8 cellular contexts compared by ENCODE assay signal in the genomic region with DNA sequence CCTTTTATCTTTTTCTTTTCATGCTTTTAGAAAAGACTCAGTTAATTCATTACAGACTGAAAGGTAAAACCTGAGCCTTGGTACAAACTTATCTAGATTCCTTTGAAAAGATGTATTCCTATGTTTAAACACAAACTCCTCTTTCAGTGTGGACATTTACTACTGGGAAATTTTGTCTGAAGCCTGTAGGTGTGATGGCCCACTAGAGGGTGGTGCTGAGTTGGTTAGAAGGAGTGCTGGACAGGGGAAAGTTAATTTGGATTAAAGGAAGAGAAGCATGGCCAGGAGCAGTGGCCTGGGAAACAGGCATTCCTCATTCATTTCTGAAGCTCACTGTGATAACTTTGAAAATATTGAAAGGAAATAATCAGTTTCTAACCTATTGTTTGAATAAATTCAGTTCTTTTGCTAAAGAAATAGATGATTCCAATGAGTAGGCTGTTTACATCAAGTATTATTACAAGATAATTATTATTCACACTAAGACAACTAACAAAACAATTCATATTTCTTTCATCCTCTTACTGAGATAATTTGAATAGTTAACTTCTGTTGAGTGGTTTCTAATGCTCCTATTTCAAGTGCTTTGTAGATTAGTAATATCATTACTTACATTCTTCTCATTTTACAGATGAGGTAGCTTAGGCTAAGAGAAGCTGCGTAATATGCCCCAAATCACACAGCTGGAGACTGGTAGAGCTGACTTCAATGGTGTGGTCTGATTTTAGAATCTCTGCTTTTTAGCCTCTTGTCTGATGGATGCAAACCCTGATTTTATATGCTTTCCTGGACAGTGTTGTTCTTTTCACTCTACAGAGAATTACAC.
A peak's percentile ranks its signal among the peaks of the same experiment; 100 is the strongest.
DNase-seq lines count a peak whose midpoint lies in the region; ATAC-seq and TF ChIP-seq lines count a peak whose summit lies in the region.

No MANE protein-coding gene starts in this region.

- peaks cover 0 to 76% of the 10 kb centered on the region in 2 donors for H3K36me3 ChIP-seq in neuronal stem cell (replicated peaks in 1 of 2; ENCODE audit: control insufficient read depth in 2 of 2, insufficient read depth in 2 of 2, low read length in 2 of 2)
- H3K36me3 ChIP-seq in effector memory CD4-positive, alpha-beta T cell (ENCODE audit: control insufficient read depth, insufficient read depth, low read length) = no peaks in the 10 kb centered on the region

- no peak overlapping the region for H4K8ac ChIP-seq in neuronal stem cell (ENCODE audit: low read depth, low read length)

- H3K4ac ChIP-seq in neuronal stem cell (ENCODE audit: low read length) = no peak overlapping the region

- H3K36me3 Mint-ChIP-seq in Calu3 (ENCODE audit: insufficient read depth, unreplicated experiment) = no peaks in the 10 kb centered on the region

- no peak overlapping the region for H3K14ac ChIP-seq in neuronal stem cell (ENCODE audit: low read length)

- no peak overlapping the region for H2AK5ac ChIP-seq in neuronal stem cell (ENCODE audit: low read depth, low read length)

- no peaks in the 10 kb centered on the region for H3K4me1 ChIP-seq in neuronal stem cell (ENCODE audit: control insufficient read depth in 2 of 2, insufficient read depth in 1 of 2, low read depth in 1 of 2, low read length in 2 of 2)
- H3K4me1 ChIP-seq in effector memory CD4-positive, alpha-beta T cell (ENCODE audit: control insufficient read depth, insufficient read depth, low read length, poor library complexity, severe bottlenecking) = no peaks in the 10 kb centered on the region

- H3K4me3 Mint-ChIP-seq in Calu3 (ENCODE audit: low read depth, unreplicated experiment) = no peak overlapping the region

- no CpG with 5 or more reads among the region's 1 CpG for WGBS in neuronal stem cell (ENCODE audit: extremely low coverage in 2 of 2, insufficient read length in 2 of 2, insufficient replicate concordance in 1 of 2), 2 donors

- peak; percentile 56 for ATAC-seq in GM18870 (IDR thresholded peaks at IDR 0.05; ENCODE audit: unreplicated experiment)
- ATAC-seq in HG03432 (IDR thresholded peaks at IDR 0.05; ENCODE audit: unreplicated experiment) = peak; percentile 84
- ATAC-seq in esophagus mucosa = peak; percentile 52

- H3K79me1 ChIP-seq in neuronal stem cell (ENCODE audit: low read depth, low read length) = no peaks in the 10 kb centered on the region

- H3K27me3 ChIP-seq in neuronal stem cell (ENCODE audit: control insufficient read depth in 3 of 3, insufficient read depth in 3 of 3, low read depth in 1 of 3, low read length in 3 of 3) = no peaks in the 10 kb centered on the region
- no peaks in the 10 kb centered on the region for H3K27me3 ChIP-seq in effector memory CD4-positive, alpha-beta T cell (replicated peaks; ENCODE audit: control insufficient read depth, insufficient read depth, low read length, poor library complexity, severe bottlenecking)

- no peak overlapping the region for H3K18ac ChIP-seq in neuronal stem cell (ENCODE audit: low read length)

- H3K9me3 Mint-ChIP-seq in Calu3 (ENCODE audit: low read depth, unreplicated experiment) = no peaks in the 10 kb centered on the region

- no peak overlapping the region for H2AFZ ChIP-seq in neuronal stem cell (ENCODE audit: low read length)

- H3K27me3 Mint-ChIP-seq in Calu3 (ENCODE audit: unreplicated experiment) = no peaks in the 10 kb centered on the region

- no peak overlapping the region for H3K23ac ChIP-seq in neuronal stem cell (ENCODE audit: low read depth, low read length, poor library complexity)

- H2BK12ac ChIP-seq in neuronal stem cell (ENCODE audit: low read length) = no peak overlapping the region

- no peak overlapping the region for H2BK5ac ChIP-seq in neuronal stem cell (ENCODE audit: low read length)

- H3K9me3 ChIP-seq in neuronal stem cell (replicated peaks in 1 of 2; ENCODE audit: control insufficient read depth in 2 of 2, insufficient read depth in 1 of 2, low read depth in 1 of 2, low read length in 2 of 2) = no peaks in the 10 kb centered on the region
- no peaks in the 10 kb centered on the region for H3K9me3 ChIP-seq in effector memory CD4-positive, alpha-beta T cell (ENCODE audit: control insufficient read depth, low read length)

- no peak overlapping the region for H3K27ac Mint-ChIP-seq in Calu3 (ENCODE audit: unreplicated experiment)

- peak; percentile 71 for DNase-seq in Calu3
- DNase-seq in RPMI8226 = peak; percentile 55
- DNase-seq in neuronal stem cell (ENCODE audit: low spot score) = peak; percentile 27
- DNase-seq in NCI-H774 (lab: John Stamatoyannopoulos, UW) = no peak
- DNase-seq in effector memory CD4-positive, alpha-beta T cell = no peak

- CTCF ChIA-PET in Calu3 (lab: Charles Lee) = interaction anchor here (0.6 to 3.3 kb wide), 3 partner anchors 17 to 74 kb away, joined by 3 to 21 read pairs (median 4); no protein-coding TSS in a partner anchor

- H2BK15ac ChIP-seq in neuronal stem cell (ENCODE audit: low read length) = no peak overlapping the region

- no peak overlapping the region for H3K4me2 ChIP-seq in neuronal stem cell (ENCODE audit: insufficient read depth, low read length, poor library complexity, severe bottlenecking)

- H3K4me3 ChIP-seq in neuronal stem cell (ENCODE audit: low read length in 2 of 2) = no peak overlapping the region
- no peak overlapping the region for H3K4me3 ChIP-seq in effector memory CD4-positive, alpha-beta T cell (ENCODE audit: insufficient read depth, low read depth, low read length, poor library complexity, severe bottlenecking)

- no peak overlapping the region for H2BK120ac ChIP-seq in neuronal stem cell (ENCODE audit: low read depth, low read length)

- intact Hi-C loops in Calu3 (cut with micrococcal nuclease; ENCODE audit: unreplicated experiment) = loop anchor here (1.0 to 5.0 kb wide), 2 partner anchors 74 to 708 kb away; no protein-coding TSS in a partner anchor

- H3K27ac ChIP-seq in neuronal stem cell (replicated peaks; ENCODE audit: low read length) = no peak overlapping the region
- no peak overlapping the region for H3K27ac ChIP-seq in effector memory CD4-positive, alpha-beta T cell (ENCODE audit: insufficient read depth, low read length, poor library complexity, severe bottlenecking)

- no peak overlapping the region for H3K9ac ChIP-seq in neuronal stem cell (ENCODE audit: low read depth, low read length, poor library complexity)

- TF ChIP-seq CTCF in Calu3 (IDR thresholded peaks at IDR 0.05; ENCODE audit: unreplicated experiment) = peak; percentile 57

- no TSS peak for BruUV-seq in Calu3 (replicated peaks; lab: Mats Ljungman, UMichigan)

- H4K91ac ChIP-seq in neuronal stem cell (ENCODE audit: low read depth, low read length, poor library complexity) = no peak overlapping the region

- H3K4me1 Mint-ChIP-seq in Calu3 (ENCODE audit: low read depth, unreplicated experiment) = no peaks in the 10 kb centered on the region

Comparison
In these comparisons a context has a peak if more than half of its experiments do, and no peak if none do; other contexts are left out.
1. DNase-seq: peak in Calu3 (single experiment), RPMI8226 (single experiment) and neuronal stem cell (single experiment); none in NCI-H774 (single experiment) and effector memory CD4-positive, alpha-beta T cell (0 of 3).
2. Peak in every context shown above with its lines, with median percentiles within 50 percentile points of each other: ATAC-seq.